In the genomic region with DNA sequence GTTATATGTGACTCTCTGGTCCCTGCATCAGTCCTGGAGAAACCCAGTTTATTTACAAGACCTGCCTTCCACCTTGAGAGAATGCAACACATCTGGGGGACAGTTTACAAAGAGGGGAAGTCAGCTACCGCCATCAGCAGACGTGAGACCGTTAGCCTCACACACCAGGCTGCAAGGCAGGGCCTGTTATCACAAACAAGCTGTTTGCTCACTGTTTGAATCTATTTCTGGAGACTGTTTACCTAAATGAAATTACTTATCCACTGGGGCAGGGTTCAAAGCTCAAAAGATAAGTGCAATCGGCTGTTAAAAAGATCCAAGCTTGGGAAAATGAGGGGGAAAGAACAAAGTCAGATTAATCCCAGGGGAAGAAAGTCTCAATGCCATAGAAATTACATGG, we compare ENCODE assay signal across 2 cellular contexts.
A peak's percentile ranks its signal among the peaks of the same experiment; 100 is the strongest.
TF ChIP-seq lines count a peak whose summit lies in the region.

No MANE protein-coding gene starts in this region.

TF ChIP-seq in K562, 482 proteins besides CTCF, POLR2A, EP300 and RAD21 (continued from another document and continues in another):
- TF ChIP-seq, protein P1, sequence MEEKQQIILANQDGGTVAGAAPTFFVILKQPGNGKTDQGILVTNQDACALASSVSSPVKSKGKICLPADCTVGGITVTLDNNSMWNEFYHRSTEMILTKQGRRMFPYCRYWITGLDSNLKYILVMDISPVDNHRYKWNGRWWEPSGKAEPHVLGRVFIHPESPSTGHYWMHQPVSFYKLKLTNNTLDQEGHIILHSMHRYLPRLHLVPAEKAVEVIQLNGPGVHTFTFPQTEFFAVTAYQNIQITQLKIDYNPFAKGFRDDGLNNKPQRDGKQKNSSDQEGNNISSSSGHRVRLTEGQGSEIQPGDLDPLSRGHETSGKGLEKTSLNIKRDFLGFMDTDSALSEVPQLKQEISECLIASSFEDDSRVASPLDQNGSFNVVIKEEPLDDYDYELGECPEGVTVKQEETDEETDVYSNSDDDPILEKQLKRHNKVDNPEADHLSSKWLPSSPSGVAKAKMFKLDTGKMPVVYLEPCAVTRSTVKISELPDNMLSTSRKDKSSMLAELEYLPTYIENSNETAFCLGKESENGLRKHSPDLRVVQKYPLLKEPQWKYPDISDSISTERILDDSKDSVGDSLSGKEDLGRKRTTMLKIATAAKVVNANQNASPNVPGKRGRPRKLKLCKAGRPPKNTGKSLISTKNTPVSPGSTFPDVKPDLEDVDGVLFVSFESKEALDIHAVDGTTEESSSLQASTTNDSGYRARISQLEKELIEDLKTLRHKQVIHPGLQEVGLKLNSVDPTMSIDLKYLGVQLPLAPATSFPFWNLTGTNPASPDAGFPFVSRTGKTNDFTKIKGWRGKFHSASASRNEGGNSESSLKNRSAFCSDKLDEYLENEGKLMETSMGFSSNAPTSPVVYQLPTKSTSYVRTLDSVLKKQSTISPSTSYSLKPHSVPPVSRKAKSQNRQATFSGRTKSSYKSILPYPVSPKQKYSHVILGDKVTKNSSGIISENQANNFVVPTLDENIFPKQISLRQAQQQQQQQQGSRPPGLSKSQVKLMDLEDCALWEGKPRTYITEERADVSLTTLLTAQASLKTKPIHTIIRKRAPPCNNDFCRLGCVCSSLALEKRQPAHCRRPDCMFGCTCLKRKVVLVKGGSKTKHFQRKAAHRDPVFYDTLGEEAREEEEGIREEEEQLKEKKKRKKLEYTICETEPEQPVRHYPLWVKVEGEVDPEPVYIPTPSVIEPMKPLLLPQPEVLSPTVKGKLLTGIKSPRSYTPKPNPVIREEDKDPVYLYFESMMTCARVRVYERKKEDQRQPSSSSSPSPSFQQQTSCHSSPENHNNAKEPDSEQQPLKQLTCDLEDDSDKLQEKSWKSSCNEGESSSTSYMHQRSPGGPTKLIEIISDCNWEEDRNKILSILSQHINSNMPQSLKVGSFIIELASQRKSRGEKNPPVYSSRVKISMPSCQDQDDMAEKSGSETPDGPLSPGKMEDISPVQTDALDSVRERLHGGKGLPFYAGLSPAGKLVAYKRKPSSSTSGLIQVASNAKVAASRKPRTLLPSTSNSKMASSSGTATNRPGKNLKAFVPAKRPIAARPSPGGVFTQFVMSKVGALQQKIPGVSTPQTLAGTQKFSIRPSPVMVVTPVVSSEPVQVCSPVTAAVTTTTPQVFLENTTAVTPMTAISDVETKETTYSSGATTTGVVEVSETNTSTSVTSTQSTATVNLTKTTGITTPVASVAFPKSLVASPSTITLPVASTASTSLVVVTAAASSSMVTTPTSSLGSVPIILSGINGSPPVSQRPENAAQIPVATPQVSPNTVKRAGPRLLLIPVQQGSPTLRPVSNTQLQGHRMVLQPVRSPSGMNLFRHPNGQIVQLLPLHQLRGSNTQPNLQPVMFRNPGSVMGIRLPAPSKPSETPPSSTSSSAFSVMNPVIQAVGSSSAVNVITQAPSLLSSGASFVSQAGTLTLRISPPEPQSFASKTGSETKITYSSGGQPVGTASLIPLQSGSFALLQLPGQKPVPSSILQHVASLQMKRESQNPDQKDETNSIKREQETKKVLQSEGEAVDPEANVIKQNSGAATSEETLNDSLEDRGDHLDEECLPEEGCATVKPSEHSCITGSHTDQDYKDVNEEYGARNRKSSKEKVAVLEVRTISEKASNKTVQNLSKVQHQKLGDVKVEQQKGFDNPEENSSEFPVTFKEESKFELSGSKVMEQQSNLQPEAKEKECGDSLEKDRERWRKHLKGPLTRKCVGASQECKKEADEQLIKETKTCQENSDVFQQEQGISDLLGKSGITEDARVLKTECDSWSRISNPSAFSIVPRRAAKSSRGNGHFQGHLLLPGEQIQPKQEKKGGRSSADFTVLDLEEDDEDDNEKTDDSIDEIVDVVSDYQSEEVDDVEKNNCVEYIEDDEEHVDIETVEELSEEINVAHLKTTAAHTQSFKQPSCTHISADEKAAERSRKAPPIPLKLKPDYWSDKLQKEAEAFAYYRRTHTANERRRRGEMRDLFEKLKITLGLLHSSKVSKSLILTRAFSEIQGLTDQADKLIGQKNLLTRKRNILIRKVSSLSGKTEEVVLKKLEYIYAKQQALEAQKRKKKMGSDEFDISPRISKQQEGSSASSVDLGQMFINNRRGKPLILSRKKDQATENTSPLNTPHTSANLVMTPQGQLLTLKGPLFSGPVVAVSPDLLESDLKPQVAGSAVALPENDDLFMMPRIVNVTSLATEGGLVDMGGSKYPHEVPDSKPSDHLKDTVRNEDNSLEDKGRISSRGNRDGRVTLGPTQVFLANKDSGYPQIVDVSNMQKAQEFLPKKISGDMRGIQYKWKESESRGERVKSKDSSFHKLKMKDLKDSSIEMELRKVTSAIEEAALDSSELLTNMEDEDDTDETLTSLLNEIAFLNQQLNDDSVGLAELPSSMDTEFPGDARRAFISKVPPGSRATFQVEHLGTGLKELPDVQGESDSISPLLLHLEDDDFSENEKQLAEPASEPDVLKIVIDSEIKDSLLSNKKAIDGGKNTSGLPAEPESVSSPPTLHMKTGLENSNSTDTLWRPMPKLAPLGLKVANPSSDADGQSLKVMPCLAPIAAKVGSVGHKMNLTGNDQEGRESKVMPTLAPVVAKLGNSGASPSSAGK (IDR thresholded peaks at IDR 0.05) = no peak
- TF ChIP-seq JUND (IDR thresholded peaks at IDR 0.05; ENCODE audit: borderline replicate concordance, low read depth, low read length) = peak; percentile 26; the same call in 1 of the 2 replicates
- no peak for TF ChIP-seq JUND (tag; IDR thresholded peaks at IDR 0.05; ENCODE audit: borderline replicate concordance, low read depth, low read length)
- TF ChIP-seq SMAD4 (CRISPR knock-in tag; conservative IDR thresholded peaks at IDR 0.05) = peak; percentile 56; the same call in 1 of the 2 replicates
- TF ChIP-seq CTBP1 (IDR thresholded peaks at IDR 0.05; ENCODE audit: borderline replicate concordance) = 0 out of 2 replicates have a peak, but pooled peaks have one; percentile 23
- TF ChIP-seq FOXA3 (CRISPR knock-in tag; conservative IDR thresholded peaks at IDR 0.05 in 1 of 2, IDR thresholded peaks at IDR 0.05 in 1 of 2) = peak in 1 of 2 experiments; percentile 80; a peak in 2 of 4 replicates
- TF ChIP-seq DPF2 (IDR thresholded peaks at IDR 0.05) = 0 out of 2 replicates have a peak, but pooled peaks have one; percentile 22
- no peak for TF ChIP-seq FOXJ3 (CRISPR knock-in tag; IDR thresholded peaks at IDR 0.05)
- peak; percentile 63 for TF ChIP-seq ARID1B (IDR thresholded peaks at IDR 0.05)
- TF ChIP-seq SPI1 (IDR thresholded peaks at IDR 0.05; ENCODE audit: borderline replicate concordance, low read depth, low read length) = peak; percentile 47; the same call in 1 of the 2 replicates
- TF ChIP-seq RNF2 (IDR thresholded peaks at IDR 0.05) = 0 out of 2 replicates have a peak, but pooled peaks have one; percentile 17

TF ChIP-seq in liver, 16 proteins besides CTCF, POLR2A, EP300 and RAD21 (continued from another document):
- TF ChIP-seq, protein P2, sequence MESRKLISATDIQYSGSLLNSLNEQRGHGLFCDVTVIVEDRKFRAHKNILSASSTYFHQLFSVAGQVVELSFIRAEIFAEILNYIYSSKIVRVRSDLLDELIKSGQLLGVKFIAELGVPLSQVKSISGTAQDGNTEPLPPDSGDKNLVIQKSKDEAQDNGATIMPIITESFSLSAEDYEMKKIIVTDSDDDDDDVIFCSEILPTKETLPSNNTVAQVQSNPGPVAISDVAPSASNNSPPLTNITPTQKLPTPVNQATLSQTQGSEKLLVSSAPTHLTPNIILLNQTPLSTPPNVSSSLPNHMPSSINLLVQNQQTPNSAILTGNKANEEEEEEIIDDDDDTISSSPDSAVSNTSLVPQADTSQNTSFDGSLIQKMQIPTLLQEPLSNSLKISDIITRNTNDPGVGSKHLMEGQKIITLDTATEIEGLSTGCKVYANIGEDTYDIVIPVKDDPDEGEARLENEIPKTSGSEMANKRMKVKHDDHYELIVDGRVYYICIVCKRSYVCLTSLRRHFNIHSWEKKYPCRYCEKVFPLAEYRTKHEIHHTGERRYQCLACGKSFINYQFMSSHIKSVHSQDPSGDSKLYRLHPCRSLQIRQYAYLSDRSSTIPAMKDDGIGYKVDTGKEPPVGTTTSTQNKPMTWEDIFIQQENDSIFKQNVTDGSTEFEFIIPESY (IDR thresholded peaks at IDR 0.05) = no peak
- TF ChIP-seq, protein P3, sequence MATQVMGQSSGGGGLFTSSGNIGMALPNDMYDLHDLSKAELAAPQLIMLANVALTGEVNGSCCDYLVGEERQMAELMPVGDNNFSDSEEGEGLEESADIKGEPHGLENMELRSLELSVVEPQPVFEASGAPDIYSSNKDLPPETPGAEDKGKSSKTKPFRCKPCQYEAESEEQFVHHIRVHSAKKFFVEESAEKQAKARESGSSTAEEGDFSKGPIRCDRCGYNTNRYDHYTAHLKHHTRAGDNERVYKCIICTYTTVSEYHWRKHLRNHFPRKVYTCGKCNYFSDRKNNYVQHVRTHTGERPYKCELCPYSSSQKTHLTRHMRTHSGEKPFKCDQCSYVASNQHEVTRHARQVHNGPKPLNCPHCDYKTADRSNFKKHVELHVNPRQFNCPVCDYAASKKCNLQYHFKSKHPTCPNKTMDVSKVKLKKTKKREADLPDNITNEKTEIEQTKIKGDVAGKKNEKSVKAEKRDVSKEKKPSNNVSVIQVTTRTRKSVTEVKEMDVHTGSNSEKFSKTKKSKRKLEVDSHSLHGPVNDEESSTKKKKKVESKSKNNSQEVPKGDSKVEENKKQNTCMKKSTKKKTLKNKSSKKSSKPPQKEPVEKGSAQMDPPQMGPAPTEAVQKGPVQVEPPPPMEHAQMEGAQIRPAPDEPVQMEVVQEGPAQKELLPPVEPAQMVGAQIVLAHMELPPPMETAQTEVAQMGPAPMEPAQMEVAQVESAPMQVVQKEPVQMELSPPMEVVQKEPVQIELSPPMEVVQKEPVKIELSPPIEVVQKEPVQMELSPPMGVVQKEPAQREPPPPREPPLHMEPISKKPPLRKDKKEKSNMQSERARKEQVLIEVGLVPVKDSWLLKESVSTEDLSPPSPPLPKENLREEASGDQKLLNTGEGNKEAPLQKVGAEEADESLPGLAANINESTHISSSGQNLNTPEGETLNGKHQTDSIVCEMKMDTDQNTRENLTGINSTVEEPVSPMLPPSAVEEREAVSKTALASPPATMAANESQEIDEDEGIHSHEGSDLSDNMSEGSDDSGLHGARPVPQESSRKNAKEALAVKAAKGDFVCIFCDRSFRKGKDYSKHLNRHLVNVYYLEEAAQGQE (IDR thresholded peaks at IDR 0.05) = peak; percentile 45
- no peak for TF ChIP-seq GABPA (IDR thresholded peaks at IDR 0.05 in 1 of 2, conservative IDR thresholded peaks at IDR 0.05 in 1 of 2)
TF ChIP-seq in liver: peak in this region for 9.
